ENCODE assay signal across 1 cellular context in genomic region chr11:32583451-32584271, GRCh38.
TF ChIP-seq lines count a peak whose summit lies in the region.

TSS of gene EIF3M (plus strand) at chr11:32583831. CDS start at chr11:32583888, 57 bp downstream.

TF ChIP-seq in WTC11, 78 proteins besides CTCF, POLR2A, EP300 and RAD21 (continued from another document and continues in another):
- TF ChIP-seq PRDM15 (CRISPR knock-in tag; IDR thresholded peaks at IDR 0.05) (no peak), ZNF425 (CRISPR knock-in tag; conservative IDR thresholded peaks at IDR 0.05) (no peak), ERG (CRISPR knock-in tag; IDR thresholded peaks at IDR 0.05) (no peak), NR2C2 (CRISPR knock-in tag; IDR thresholded peaks at IDR 0.05) (peak; percentile 98), AR (CRISPR knock-in tag; IDR thresholded peaks at IDR 0.05) (no peak), USF1 (CRISPR knock-in tag; IDR thresholded peaks at IDR 0.05) (no peak), GTF2I (CRISPR knock-in tag; conservative IDR thresholded peaks at IDR 0.05) (no peak), KAT7 (CRISPR knock-in tag; IDR thresholded peaks at IDR 0.05; ENCODE audit: borderline replicate concordance) (no peak), TEAD1 (CRISPR knock-in tag; IDR thresholded peaks at IDR 0.05) (peak; percentile 83), ETV6 (CRISPR knock-in tag; IDR thresholded peaks at IDR 0.05) (no peak), ATF2 (CRISPR knock-in tag; IDR thresholded peaks at IDR 0.05; ENCODE audit: borderline replicate concordance, low read depth) (no peak), TP53 (CRISPR knock-in tag; IDR thresholded peaks at IDR 0.05) (no peak), GABPB1 (CRISPR knock-in tag; IDR thresholded peaks at IDR 0.05) (peak; percentile 95), PRRX2 (CRISPR knock-in tag; IDR thresholded peaks at IDR 0.05) (0 out of 2 replicates have a peak, but pooled peaks have one; percentile 23), AFF4 (CRISPR knock-in tag; IDR thresholded peaks at IDR 0.05; ENCODE audit: borderline replicate concordance) (no peak), SMAD4 (CRISPR knock-in tag; IDR thresholded peaks at IDR 0.05) (no peak), ATF3 (CRISPR knock-in tag; conservative IDR thresholded peaks at IDR 0.05) (no peak), GRHL2 (CRISPR knock-in tag; IDR thresholded peaks at IDR 0.05; ENCODE audit: insufficient replicate concordance, severe bottlenecking) (no peak), PREB (CRISPR knock-in tag; IDR thresholded peaks at IDR 0.05; ENCODE audit: borderline replicate concordance) (no peak), ZNF219 (CRISPR knock-in tag; IDR thresholded peaks at IDR 0.05; ENCODE audit: borderline replicate concordance) (no peak), ZNF671 (CRISPR knock-in tag; IDR thresholded peaks at IDR 0.05) (no peak), CREB1 (CRISPR knock-in tag; IDR thresholded peaks at IDR 0.05) (no peak), TCF7 (CRISPR knock-in tag; IDR thresholded peaks at IDR 0.05; ENCODE audit: low read depth) (no peak), E2F1 (CRISPR knock-in tag; IDR thresholded peaks at IDR 0.05) (no peak), JUN (CRISPR knock-in tag; IDR thresholded peaks at IDR 0.05) (no peak), MYBL2 (CRISPR knock-in tag; IDR thresholded peaks at IDR 0.05) (no peak), ZNF423 (CRISPR knock-in tag; IDR thresholded peaks at IDR 0.05) (no peak), FOXP1 (CRISPR knock-in tag; IDR thresholded peaks at IDR 0.05; ENCODE audit: borderline replicate concordance) (0 out of 2 replicates have a peak, but pooled peaks have one; percentile 75), ZBTB21 (CRISPR knock-in tag; IDR thresholded peaks at IDR 0.05; ENCODE audit: borderline replicate concordance) (no peak), NR3C1 (CRISPR knock-in tag; conservative IDR thresholded peaks at IDR 0.05; ENCODE audit: low read depth) (no peak), ZSCAN18 (CRISPR knock-in tag; IDR thresholded peaks at IDR 0.05) (no peak), SMAD3 (CRISPR knock-in tag; IDR thresholded peaks at IDR 0.05; ENCODE audit: borderline replicate concordance) (no peak), ESRRA (CRISPR knock-in tag; IDR thresholded peaks at IDR 0.05; ENCODE audit: borderline replicate concordance) (peak; percentile 53; the same call in 1 of the 2 replicates), CDX4 (CRISPR knock-in tag; IDR thresholded peaks at IDR 0.05; ENCODE audit: borderline replicate concordance) (no peak)
